ENCODE assay signal across 12 cellular contexts in genomic region chr13:39415003-39415402, GRCh38.
DNase-seq lines count a peak whose midpoint lies in the region; ATAC-seq, FAIRE-seq and TF ChIP-seq lines count a peak whose summit lies in the region.
"Had no signal": no experiment of that assay in that cellular context is flagged by ENCODE, and none has a peak within 500 bp of the region (broad histone marks: within the 10 kb centered on the region; RNA-seq: fewer than 3 reads in every experiment).

No MANE protein-coding gene starts in this region.

- TF ChIP-seq POLR2A in GM12892 (IDR thresholded peaks at IDR 0.05; ENCODE audit: low read depth, low read length): no peak

- H3K9me3 ChIP-seq in left lung: no peaks in the 10 kb centered on the region
- H3K9me3 ChIP-seq: pancreas had no signal

- intact Hi-C loops in left lung (cut with DNase I) (loop anchor here in 1 of 2 donors (10.0 kb wide), 1 partner anchor 200 kb away; no protein-coding TSS in a partner anchor), sciatic nerve (cut with DNase I) (loop anchor here (10.0 kb wide), 1 partner anchor 190 kb away; the partner anchor contains the start of gene LHFPL6)

- H3K27me3 ChIP-seq in left lung: no peaks in the 10 kb centered on the region
- H3K27me3 ChIP-seq: pancreas had no signal

- POLR2A ChIA-PET in GM10248 (lab: Yijun Ruan, JAX): no interaction called here

- DNase-seq in GM12892 (ENCODE audit: insufficient read length) (no peak), left lung (no peak), sciatic nerve (ENCODE audit: low spot score) (no peak), DMS53 treated with DMSO at 0.1 percent for 48 hours (lab: John Stamatoyannopoulos, UW; ENCODE audit: unreplicated experiment) (no peak), GM10248 (ENCODE audit: extremely low spot score) (no peak)

- CTCF ChIA-PET in GM10248 (lab: Yijun Ruan, JAX): interaction anchor here (1.0 to 1.5 kb wide), 5 partner anchors 17 to 201 kb away, joined by 3 to 5 read pairs (median 4); no protein-coding TSS in a partner anchor

- TF ChIP-seq CTCF in left lung (IDR thresholded peaks at IDR 0.05) (no peak), GM10248 (IDR thresholded peaks at IDR 0.05; ENCODE audit: control extremely low read depth, extremely low read depth, low read depth, missing control alignments) (no peak)

- FAIRE-seq in GM12892 (lab: Jason Lieb, UNC) (peak; percentile 42), endometrium (lab: Jason Lieb, UNC) (peak; percentile 74)
- FAIRE-seq: GM12891, pancreas had no signal

- no peak overlapping the region for H3K4me3 ChIP-seq in left lung
- H3K4me3 ChIP-seq: GM23338, pancreas had no signal

- peaks cover 0 to 20% of the 10 kb centered on the region in 2 donors for H3K4me1 ChIP-seq in left lung
- H3K4me1 ChIP-seq: pancreas had no signal

- no peaks in the 10 kb centered on the region for H3K36me3 ChIP-seq in left lung
- H3K36me3 ChIP-seq: pancreas, WERI-Rb-1 had no signal

- ATAC-seq in left lung (peak; percentile 26), sciatic nerve (peak; percentile 62), HG03442 (IDR thresholded peaks at IDR 0.05; ENCODE audit: unreplicated experiment) (no peak), HG03565 (IDR thresholded peaks at IDR 0.05; ENCODE audit: unreplicated experiment) (no peak)

- H3K27ac ChIP-seq in left lung: peak overlapping the region in 1 of 2 donors; percentile 10
- H3K27ac ChIP-seq: pancreas, WERI-Rb-1 had no signal

Comparison
In these comparisons a context has a peak if more than half of its experiments do, and no peak if none do; other contexts are left out.
1. ATAC-seq: peak in left lung (single experiment) and sciatic nerve (single experiment); none in HG03442 (single experiment) and HG03565 (single experiment).